In the genomic region with DNA sequence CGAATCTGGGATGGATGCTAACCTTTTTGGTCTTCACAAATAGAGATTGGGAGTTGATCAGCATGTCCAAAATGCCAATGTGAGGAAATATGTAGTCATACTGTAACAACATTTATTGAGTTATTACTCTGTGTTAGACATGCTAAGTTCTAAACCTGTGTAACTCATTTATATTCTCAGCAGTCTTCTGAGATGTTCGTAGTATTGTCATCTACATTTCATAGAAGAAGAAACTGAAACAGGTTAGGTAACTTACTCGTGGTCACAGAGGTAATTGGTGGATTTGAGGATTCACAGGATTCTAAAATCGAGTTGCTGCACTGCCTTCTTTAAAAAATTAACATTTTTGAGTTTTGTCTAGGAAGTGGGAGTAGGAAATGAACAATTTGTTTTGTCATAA, we compare ENCODE assay signal across 15 cellular contexts.
DNase-seq lines count a peak whose midpoint lies in the region; ATAC-seq and TF ChIP-seq lines count a peak whose summit lies in the region.
"Had no signal": no experiment of that assay in that cellular context is flagged by ENCODE, and none has a peak within 500 bp of the region (broad histone marks: within the 10 kb centered on the region; RNA-seq: fewer than 3 reads in every experiment).

No MANE protein-coding gene starts in this region.

- H3K27me3 ChIP-seq in MM.1S (replicated peaks; ENCODE audit: insufficient read depth, low read length): no peaks in the 10 kb centered on the region
- H3K27me3 ChIP-seq in effector memory CD4-positive, alpha-beta T cell (replicated peaks; ENCODE audit: control insufficient read depth, insufficient read depth, low read length, poor library complexity, severe bottlenecking): no peaks in the 10 kb centered on the region
- H3K27me3 ChIP-seq: body of pancreas, thyroid gland had no signal

- in situ Hi-C loops in ACHN (cut with HindIII; ENCODE audit: low pct_ligation_motif_present, low pct_unique_long_range_greater_than_20kb, low sequenced_read_pairs): no loop called here

- H3K27me3 Mint-ChIP-seq in type B pancreatic cell: no peaks in the 10 kb centered on the region

- H3K9ac ChIP-seq in MM.1S (ENCODE audit: low read length): no peak overlapping the region

- DNase-seq in GM12865 (ENCODE audit: low read depth) (peak; percentile 28), MM.1S (peak; percentile 52), type B pancreatic cell (ENCODE audit: extremely low spot score, unreplicated experiment) (no peak), coronary artery (ENCODE audit: low spot score) (no peak), ACHN (no peak)
- no peak for DNase-seq in effector memory CD4-positive, alpha-beta T cell
- DNase-seq: body of pancreas, C1 segment of cervical spinal cord, GOT3, hippocampal formation, KBM-7, NCI-H1436, NCI-H345, thyroid gland had no signal

- no peaks in the 10 kb centered on the region for H3K79me2 ChIP-seq in MM.1S (ENCODE audit: low read length)

- H3K36me3 ChIP-seq in MM.1S (replicated peaks; ENCODE audit: insufficient read depth, low read length): no peaks in the 10 kb centered on the region
- H3K36me3 ChIP-seq in effector memory CD4-positive, alpha-beta T cell (ENCODE audit: control insufficient read depth, insufficient read depth, low read length): no peaks in the 10 kb centered on the region
- H3K36me3 ChIP-seq: thyroid gland had no signal

- peak overlapping the region; percentile 28; the same call in 1 of the 2 replicates for H2AFZ ChIP-seq in MM.1S (ENCODE audit: low read length)

- H3K9me2 ChIP-seq in MM.1S (replicated peaks; ENCODE audit: insufficient read depth, low read length): no peaks in the 10 kb centered on the region

- TF ChIP-seq CTCF in GM12865 (IDR thresholded peaks at IDR 0.05; ENCODE audit: insufficient read depth, low read depth, low read length, missing control alignments): no peak
- no peak for TF ChIP-seq CTCF in MM.1S (IDR thresholded peaks at IDR 0.05; ENCODE audit: low read length)
- TF ChIP-seq CTCF in type B pancreatic cell (conservative IDR thresholded peaks at IDR 0.05): no peak
- TF ChIP-seq CTCF in coronary artery (IDR thresholded peaks at IDR 0.05): no peak

- H4K20me1 ChIP-seq in MM.1S (ENCODE audit: insufficient read depth, low read length): no peaks in the 10 kb centered on the region

- H3K9me3 ChIP-seq in MM.1S (replicated peaks; ENCODE audit: insufficient read depth, low read length): no peaks in the 10 kb centered on the region
- H3K9me3 ChIP-seq in effector memory CD4-positive, alpha-beta T cell (ENCODE audit: control insufficient read depth, low read length): no peaks in the 10 kb centered on the region
- H3K9me3 ChIP-seq: body of pancreas, thyroid gland had no signal

- peak; percentile 75 for ATAC-seq in GM18858 (IDR thresholded peaks at IDR 0.05; ENCODE audit: unreplicated experiment)
- ATAC-seq: body of pancreas had no signal

- no peak overlapping the region for H3K27ac Mint-ChIP-seq in type B pancreatic cell

- H3K4me1 Mint-ChIP-seq in type B pancreatic cell (ENCODE audit: unreplicated experiment): peaks cover 10% of the 10 kb centered on the region

- peaks cover 7% of the 10 kb centered on the region for H3K4me1 ChIP-seq in MM.1S (ENCODE audit: low read length)
- H3K4me1 ChIP-seq in effector memory CD4-positive, alpha-beta T cell (ENCODE audit: control insufficient read depth, insufficient read depth, low read length, poor library complexity, severe bottlenecking): peaks cover 4% of the 10 kb centered on the region
- H3K4me1 ChIP-seq: body of pancreas, thyroid gland had no signal

- H3K9me3 Mint-ChIP-seq in type B pancreatic cell: no peaks in the 10 kb centered on the region

- H3K36me3 Mint-ChIP-seq in type B pancreatic cell: no peaks in the 10 kb centered on the region

- H3K4me3 Mint-ChIP-seq in type B pancreatic cell: no peak overlapping the region

- H3F3A ChIP-seq in MM.1S (ENCODE audit: insufficient read depth, low read length): no peaks in the 10 kb centered on the region

- H3K4me3 ChIP-seq in GM12865 (ENCODE audit: low read depth, low read length): no peak overlapping the region
- H3K4me3 ChIP-seq in MM.1S (ENCODE audit: low read length): 0 out of 2 replicates have a peak overlapping the region, but pooled peaks have one; percentile 1
- H3K4me3 ChIP-seq in effector memory CD4-positive, alpha-beta T cell (ENCODE audit: insufficient read depth, low read depth, low read length, poor library complexity, severe bottlenecking): no peak overlapping the region
- H3K4me3 ChIP-seq in coronary artery: no peak overlapping the region
- H3K4me3 ChIP-seq: body of pancreas, thyroid gland had no signal

- H3K27ac ChIP-seq in MM.1S (ENCODE audit: low read length) (no peak overlapping the region), coronary artery (no peak overlapping the region)
- H3K27ac ChIP-seq in effector memory CD4-positive, alpha-beta T cell (ENCODE audit: insufficient read depth, low read length, poor library complexity, severe bottlenecking): peak overlapping the region; percentile 58
- H3K27ac ChIP-seq: body of pancreas, thyroid gland had no signal

- peak overlapping the region; percentile 54 for H3K4me2 ChIP-seq in MM.1S (ENCODE audit: low read depth, low read length)

Comparison
In these comparisons a context has a peak if more than half of its experiments do, and no peak if none do; other contexts are left out.
1. DNase-seq: peak in GM12865 (single experiment) and MM.1S (single experiment); none in effector memory CD4-positive, alpha-beta T cell (0 of 3), type B pancreatic cell (single experiment), coronary artery (single experiment) and ACHN (single experiment).